In genomic region chr3:49358217-49358883, GRCh38 we compare ENCODE assay signal across 8 cellular contexts. TPM values are rescaled to one million over a fixed set of nuclear protein-coding genes. Genes with fewer than 3 reads are reported as not detected.
DNase-seq lines count a peak whose midpoint lies in the region; ATAC-seq and TF ChIP-seq lines count a peak whose summit lies in the region.

Gene GPX1 (minus strand): TSS chr3:49358353. CDS start chr3:49358278, 75 bp downstream.

- H3K4me3 Mint-ChIP-seq in activated naive CD4-positive, alpha-beta T cell treated with anti-CD3 and anti-CD28 coated beads, Interleukin-2, amount 10 ng/mL, durations not matched to agents 7 days and 5 days: peak within 1 kb of the TSS; percentile 97

- H3K9me3 ChIP-seq in SK-N-MC (ENCODE audit: low read depth, low read length): no peaks in the 10 kb centered on the region
- H3K9me3 ChIP-seq in gastroesophageal sphincter: no peaks in the 10 kb centered on the region
- no peaks in the 10 kb centered on the region for H3K9me3 ChIP-seq in neutrophil

- peak within 1 kb of the TSS; percentile 75 for H3K9ac ChIP-seq in SK-N-MC (ENCODE audit: insufficient read length)

- 2% methylated on average over 9 of the region's 46 CpGs; no CpG with 5 or more reads in 1 of the 2 donors for WGBS in gastroesophageal sphincter (ENCODE audit: low coverage in 1 of 2), 2 donors

- H3K36me3 ChIP-seq in SK-N-MC (ENCODE audit: insufficient read depth, low read length) (peaks cover 22% of the 10 kb centered on the region), gastroesophageal sphincter (peaks cover 0 to 61% of the 10 kb centered on the region in 2 donors), neutrophil (peaks cover 58% of the 10 kb centered on the region)

- TF ChIP-seq CTCF in gastroesophageal sphincter (IDR thresholded peaks at IDR 0.05): peak in 1 of 4 experiments; percentile 3
- TF ChIP-seq CTCF in neutrophil (IDR thresholded peaks at IDR 0.05): no peak

- H3K4me3 ChIP-seq in SK-N-MC: peak within 1 kb of the TSS; percentile 79
- H3K4me3 ChIP-seq in gastroesophageal sphincter: peak within 1 kb of the TSS; percentile 73 to 88
- H3K4me3 ChIP-seq in neutrophil (ENCODE audit: low read depth in 1 of 2, low read length in 1 of 2): peak within 1 kb of the TSS; percentile 65 to 68

- H3K27me3 ChIP-seq in gastroesophageal sphincter: no peaks in the 10 kb centered on the region
- H3K27me3 ChIP-seq in neutrophil: no peaks in the 10 kb centered on the region

- peaks cover 61% of the 10 kb centered on the region for H3K36me3 Mint-ChIP-seq in activated naive CD4-positive, alpha-beta T cell treated with anti-CD3 and anti-CD28 coated beads, Interleukin-2, amount 10 ng/mL, durations not matched to agents 7 days and 5 days

- CTCF ChIA-PET in activated naive CD4-positive, alpha-beta T cell treated with anti-CD3 and anti-CD28 coated beads, Interleukin-2, amount 10 ng/mL, durations not matched to agents 7 days and 5 days (lab: Charles Lee): interaction anchor here (1.2 to 4.1 kb wide), 3 partner anchors 13 to 19 kb away, joined by 3 to 27 read pairs (median 8); partner anchors contain the start of gene USP4

- H3K27ac ChIP-seq in SK-N-MC (peak within 1 kb of the TSS; percentile 84), gastroesophageal sphincter (peak within 1 kb of the TSS; percentile 88 to 94 (median 91)), neutrophil (peak within 1 kb of the TSS; percentile 89), substantia nigra (ENCODE audit: low read depth, low read length, poor library complexity, severe bottlenecking) (peak within 1 kb of the TSS; percentile 90)

- peaks cover 0 to 48% (median 11%) of the 10 kb centered on the region in 3 donors for H3K4me1 ChIP-seq in gastroesophageal sphincter
- H3K4me1 ChIP-seq in neutrophil (ENCODE audit: control insufficient read depth in 1 of 2, insufficient read depth in 1 of 2, low read depth in 1 of 2, low read length in 1 of 2): peaks cover 32 to 33% of the 10 kb centered on the region in 2 experiments

- no peaks in the 10 kb centered on the region for H3K9me3 Mint-ChIP-seq in activated naive CD4-positive, alpha-beta T cell treated with anti-CD3 and anti-CD28 coated beads, Interleukin-2, amount 10 ng/mL, durations not matched to agents 7 days and 5 days

- TF ChIP-seq EP300 in gastroesophageal sphincter (IDR thresholded peaks at IDR 0.05): no peak

- peaks cover 45% of the 10 kb centered on the region for H3K4me1 Mint-ChIP-seq in activated naive CD4-positive, alpha-beta T cell treated with anti-CD3 and anti-CD28 coated beads, Interleukin-2, amount 10 ng/mL, durations not matched to agents 7 days and 5 days

- peak; percentile 96 for ATAC-seq in gastroesophageal sphincter

- DNase-seq in GDM1 (lab: John Stamatoyannopoulos, UW) (peak; percentile 97), HCEC 1CT (peak; percentile 97), MV-4-11 (lab: John Stamatoyannopoulos, UW) (peak; percentile 95), SK-N-MC (ENCODE audit: low read depth, low spot score) (no peak), substantia nigra (lab: John Stamatoyannopoulos, UW) (peak; percentile 60 to 94 (median 85))
- peak; percentile 90 for DNase-seq in activated naive CD4-positive, alpha-beta T cell treated with anti-CD3 and anti-CD28 coated beads, Interleukin-2, amount 10 ng/mL, durations not matched to agents 7 days and 5 days

- peak; percentile 93 to 98 for TF ChIP-seq POLR2A in gastroesophageal sphincter (IDR thresholded peaks at IDR 0.05)

- H3K27me3 Mint-ChIP-seq in activated naive CD4-positive, alpha-beta T cell treated with anti-CD3 and anti-CD28 coated beads, Interleukin-2, amount 10 ng/mL, durations not matched to agents 7 days and 5 days: no peaks in the 10 kb centered on the region

- peak within 1 kb of the TSS; percentile 93 for H3K27ac Mint-ChIP-seq in activated naive CD4-positive, alpha-beta T cell treated with anti-CD3 and anti-CD28 coated beads, Interleukin-2, amount 10 ng/mL, durations not matched to agents 7 days and 5 days

RNA-seq across cellular contexts. Expression of gene GPX1, which starts in this region (rescaled TPM):
- 100 to 1,000 TPM; 129 to 285 (median 209) TPM for total RNA-seq in gastroesophageal sphincter
